8 cellular contexts compared by ENCODE assay signal in genomic region chr19:16899566-16900075, GRCh38. TPM values are rescaled to one million over a fixed set of nuclear protein-coding genes. Genes with fewer than 3 reads are reported as not detected.
A peak's percentile ranks its signal among the peaks of the same experiment; 100 is the strongest.
DNase-seq lines count a peak whose midpoint lies in the region; ATAC-seq, FAIRE-seq and TF ChIP-seq lines count a peak whose summit lies in the region.

No MANE protein-coding gene starts in this region.

- in situ Hi-C loops in GM13976 (cut with MboI; ENCODE audit: low sequenced_read_pairs, unreplicated experiment) = no loop called here

- no peak for FAIRE-seq in endothelial cell of umbilical vein (lab: Jason Lieb, UNC)

- no peaks in the 10 kb centered on the region for H4K20me1 ChIP-seq in endothelial cell of umbilical vein (replicated peaks; ENCODE audit: control insufficient read depth, extremely low read depth, insufficient read depth, low read length)

- H3K4me1 ChIP-seq in endothelial cell of umbilical vein (ENCODE audit: control insufficient read depth, extremely low read depth, insufficient read depth, low read length) (no peaks in the 10 kb centered on the region), psoas muscle (no peaks in the 10 kb centered on the region)

- 32 to 46% (median 42%) methylated on average over 6 to 7 of the region's 7 CpGs for WGBS in psoas muscle, 3 donors

- no peaks in the 10 kb centered on the region for H3K27me3 ChIP-seq in endothelial cell of umbilical vein (ENCODE audit: control insufficient read depth in 2 of 2, insufficient read depth in 2 of 2, low read length in 2 of 2)
- peaks cover 0 to 33% (median 11%) of the 10 kb centered on the region in 3 donors for H3K27me3 ChIP-seq in psoas muscle (ENCODE audit: insufficient read depth in 3 of 3, low read length in 2 of 3)

- intact Hi-C loops in endothelial cell of umbilical vein (cut with micrococcal nuclease) (loop anchor here (1.0 kb wide), 3 partner anchors 120 to 185 kb away; no protein-coding TSS in a partner anchor), psoas muscle (cut with DNase I) (loop anchor here in 1 of 2 donors (5.0 kb wide), 1 partner anchor 72 kb away; the partner anchor contains the start of gene SIN3B)

- H3K27ac ChIP-seq in endothelial cell of umbilical vein (ENCODE audit: insufficient read depth, low read depth, low read length) = no peak overlapping the region
- no peak overlapping the region for H3K27ac ChIP-seq in psoas muscle

- no peak overlapping the region for H3K4me2 ChIP-seq in endothelial cell of umbilical vein (ENCODE audit: insufficient read depth, low read length)

- no peak for DNase-seq in AG09319 (ENCODE audit: extremely low read depth, low read depth)
- DNase-seq in GM13976 (ENCODE audit: low spot score) = peak; percentile 84
- peak; percentile 70 for DNase-seq in SHP77 treated with DMSO at 0.1 percent for 48 hours (lab: John Stamatoyannopoulos, UW)
- peak; percentile 16 for DNase-seq in endothelial cell of umbilical vein (ENCODE audit: low read depth, low spot score)
- DNase-seq in psoas muscle = peak in 1 of 2 donors; percentile 61
- DNase-seq in NCI-H510A treated with DMSO at 0.1 percent for 48 hours (lab: John Stamatoyannopoulos, UW) = no peak

- H3K79me2 ChIP-seq in endothelial cell of umbilical vein (ENCODE audit: control insufficient read depth, insufficient read depth, low read length) = no peaks in the 10 kb centered on the region

- no peak overlapping the region for H3K9ac ChIP-seq in endothelial cell of umbilical vein (replicated peaks; ENCODE audit: extremely low read depth, insufficient read depth, low read length)

- no peak overlapping the region for H3K4me3 ChIP-seq in endothelial cell of umbilical vein (replicated peaks in 1 of 3; ENCODE audit: insufficient read depth in 1 of 3, low read depth in 1 of 3, low read length in 3 of 3)
- H3K4me3 ChIP-seq in psoas muscle = no peak overlapping the region

- H3K36me3 ChIP-seq in endothelial cell of umbilical vein (ENCODE audit: control insufficient read depth in 2 of 2, extremely low read depth in 1 of 2, insufficient read depth in 2 of 2, low read length in 2 of 2) = no peaks in the 10 kb centered on the region
- no peaks in the 10 kb centered on the region for H3K36me3 ChIP-seq in psoas muscle (ENCODE audit: insufficient read depth in 1 of 2, low read depth in 1 of 2)

- H3K9me3 ChIP-seq in endothelial cell of umbilical vein (replicated peaks; ENCODE audit: control insufficient read depth, insufficient read depth, low read length) = no peaks in the 10 kb centered on the region
- no peaks in the 10 kb centered on the region for H3K9me3 ChIP-seq in psoas muscle

- dilution Hi-C loops in endothelial cell of umbilical vein (cut with MboI; ENCODE audit: extremely low pct_ligation_motif_present, low sequenced_read_pairs) = no loop called here

- BruUV-seq in endothelial cell of umbilical vein (replicated peaks; lab: Mats Ljungman, UMichigan) = no TSS peak

- no peak overlapping the region for H2AFZ ChIP-seq in endothelial cell of umbilical vein (ENCODE audit: low read depth, low read length)

- no peaks in the 10 kb centered on the region for H3K9me1 ChIP-seq in endothelial cell of umbilical vein (replicated peaks; ENCODE audit: control insufficient read depth, extremely low read depth, insufficient read depth, low read length)

- TF ChIP-seq POLR2A in endothelial cell of umbilical vein (IDR thresholded peaks at IDR 0.05; ENCODE audit: low read depth, low read length) = no peak

- ATAC-seq in psoas muscle = no peak
- ATAC-seq in GM18498 (IDR thresholded peaks at IDR 0.05; ENCODE audit: unreplicated experiment) = no peak
- ATAC-seq in HG03442 (IDR thresholded peaks at IDR 0.05; ENCODE audit: unreplicated experiment) = no peak

- TF ChIP-seq CTCF in AG09319 (IDR thresholded peaks at IDR 0.05; ENCODE audit: low read depth, low read length) = peak; percentile 49
- peak; percentile 66 for TF ChIP-seq CTCF in GM13976 (IDR thresholded peaks at IDR 0.05; ENCODE audit: borderline replicate concordance, control extremely low read depth, extremely low read depth, insufficient read depth, missing control alignments)
- peak; percentile 50 to 58 for TF ChIP-seq CTCF in endothelial cell of umbilical vein (IDR thresholded peaks at IDR 0.05; ENCODE audit: extremely low read depth in 1 of 2, insufficient read depth in 1 of 2, low read depth in 1 of 2, low read length in 2 of 2)
- peak; percentile 29 for TF ChIP-seq CTCF in psoas muscle (IDR thresholded peaks at IDR 0.05)

- CTCF ChIA-PET in endothelial cell of umbilical vein (lab: Charles Lee) = interaction anchor here (1.2 to 2.7 kb wide), 4 partner anchors 120 to 185 kb away, joined by 4 to 13 read pairs (median 6); no protein-coding TSS in a partner anchor

- POLR2A ChIA-PET in endothelial cell of umbilical vein (lab: Charles Lee) = no interaction called here

TF ChIP-seq in endothelial cell of umbilical vein, 7 proteins besides CTCF, POLR2A, EP300 and RAD21:
- no peak for TF ChIP-seq JUN (IDR thresholded peaks at IDR 0.05; ENCODE audit: borderline replicate concordance, insufficient read depth, insufficient read length, low read depth)
- no peak for TF ChIP-seq GATA2 (IDR thresholded peaks at IDR 0.05; ENCODE audit: insufficient read depth, insufficient read length, low read depth, low read length)
- TF ChIP-seq MAX (IDR thresholded peaks at IDR 0.05; ENCODE audit: insufficient read depth, insufficient read length) = no peak
- no peak for TF ChIP-seq FOS (IDR thresholded peaks at IDR 0.05; ENCODE audit: borderline replicate concordance, insufficient read depth, low read length)
- no peak for TF ChIP-seq POLR2AphosphoS5 (IDR thresholded peaks at IDR 0.05; ENCODE audit: insufficient read depth, low read depth, low read length)
- TF ChIP-seq MYC (IDR thresholded peaks at IDR 0.05; ENCODE audit: low read depth, low read length) = no peak
- no peak for TF ChIP-seq EZH2 (IDR thresholded peaks at IDR 0.05; ENCODE audit: borderline replicate concordance, low read depth, low read length, severe bottlenecking)

RNA-seq across cellular contexts. Expression of gene F2RL3, which starts 10.8 kb away (rescaled TPM):
- total RNA-seq in endothelial cell of umbilical vein (1.2 TPM in 2 replicates), psoas muscle (1 to 10 TPM in 2 of 4 donors, under 1 TPM in 2; 0.27 to 3.7 (median 0.86) TPM)
- polyA plus RNA-seq in endothelial cell of umbilical vein (0.76 and 1.7 TPM in 2 replicates), psoas muscle (1 to 10 TPM; 1.4 to 4.5 (median 2.0) TPM)
- 0.70 and 0.72 TPM in 2 replicates for polyA plus RNA-seq in endothelial cell of umbilical vein (2011; cell fraction: cytosol; rRNA removed)
- 0.98 and 1.7 TPM in 2 replicates for polyA plus RNA-seq in endothelial cell of umbilical vein (2011; cell fraction: nucleus; rRNA removed)
- 0.16 TPM in 2 replicates for polyA plus RNA-seq in endothelial cell of umbilical vein (2012)
- 1.4 and 2.7 TPM in 2 replicates for polyA minus RNA-seq in endothelial cell of umbilical vein
- not detected for polyA minus RNA-seq in endothelial cell of umbilical vein (2011; cell fraction: cytosol; rRNA and poly(A)+ RNA removed)
- polyA minus RNA-seq in endothelial cell of umbilical vein (2011; cell fraction: nucleus; rRNA and poly(A)+ RNA removed) = 2.5 and 2.6 TPM in 2 replicates

Comparison
In these comparisons a context has a peak if more than half of its experiments do, and no peak if none do; other contexts are left out.
1. DNase-seq: peak in GM13976 (single experiment), SHP77 treated with DMSO at 0.1 percent for 48 hours (single experiment) and endothelial cell of umbilical vein (single experiment); none in AG09319 (single experiment) and NCI-H510A treated with DMSO at 0.1 percent for 48 hours (single experiment).
2. Peak in every context shown above with its lines, with median percentiles within 50 percentile points of each other: CTCF ChIP-seq.